ENCODE assay signal across 2 cellular contexts in genomic region chr5:127810014-127810413, GRCh38.
TF ChIP-seq lines count a peak whose summit lies in the region.

No MANE protein-coding gene starts in this region.

TF ChIP-seq in GM23338, 12 proteins besides CTCF, POLR2A, EP300 and RAD21 (continued from another document):
- TF ChIP-seq ZNF331 (CRISPR knock-in tag; IDR thresholded peaks at IDR 0.05; ENCODE audit: low read depth), result no peak
- TF ChIP-seq, protein P1, sequence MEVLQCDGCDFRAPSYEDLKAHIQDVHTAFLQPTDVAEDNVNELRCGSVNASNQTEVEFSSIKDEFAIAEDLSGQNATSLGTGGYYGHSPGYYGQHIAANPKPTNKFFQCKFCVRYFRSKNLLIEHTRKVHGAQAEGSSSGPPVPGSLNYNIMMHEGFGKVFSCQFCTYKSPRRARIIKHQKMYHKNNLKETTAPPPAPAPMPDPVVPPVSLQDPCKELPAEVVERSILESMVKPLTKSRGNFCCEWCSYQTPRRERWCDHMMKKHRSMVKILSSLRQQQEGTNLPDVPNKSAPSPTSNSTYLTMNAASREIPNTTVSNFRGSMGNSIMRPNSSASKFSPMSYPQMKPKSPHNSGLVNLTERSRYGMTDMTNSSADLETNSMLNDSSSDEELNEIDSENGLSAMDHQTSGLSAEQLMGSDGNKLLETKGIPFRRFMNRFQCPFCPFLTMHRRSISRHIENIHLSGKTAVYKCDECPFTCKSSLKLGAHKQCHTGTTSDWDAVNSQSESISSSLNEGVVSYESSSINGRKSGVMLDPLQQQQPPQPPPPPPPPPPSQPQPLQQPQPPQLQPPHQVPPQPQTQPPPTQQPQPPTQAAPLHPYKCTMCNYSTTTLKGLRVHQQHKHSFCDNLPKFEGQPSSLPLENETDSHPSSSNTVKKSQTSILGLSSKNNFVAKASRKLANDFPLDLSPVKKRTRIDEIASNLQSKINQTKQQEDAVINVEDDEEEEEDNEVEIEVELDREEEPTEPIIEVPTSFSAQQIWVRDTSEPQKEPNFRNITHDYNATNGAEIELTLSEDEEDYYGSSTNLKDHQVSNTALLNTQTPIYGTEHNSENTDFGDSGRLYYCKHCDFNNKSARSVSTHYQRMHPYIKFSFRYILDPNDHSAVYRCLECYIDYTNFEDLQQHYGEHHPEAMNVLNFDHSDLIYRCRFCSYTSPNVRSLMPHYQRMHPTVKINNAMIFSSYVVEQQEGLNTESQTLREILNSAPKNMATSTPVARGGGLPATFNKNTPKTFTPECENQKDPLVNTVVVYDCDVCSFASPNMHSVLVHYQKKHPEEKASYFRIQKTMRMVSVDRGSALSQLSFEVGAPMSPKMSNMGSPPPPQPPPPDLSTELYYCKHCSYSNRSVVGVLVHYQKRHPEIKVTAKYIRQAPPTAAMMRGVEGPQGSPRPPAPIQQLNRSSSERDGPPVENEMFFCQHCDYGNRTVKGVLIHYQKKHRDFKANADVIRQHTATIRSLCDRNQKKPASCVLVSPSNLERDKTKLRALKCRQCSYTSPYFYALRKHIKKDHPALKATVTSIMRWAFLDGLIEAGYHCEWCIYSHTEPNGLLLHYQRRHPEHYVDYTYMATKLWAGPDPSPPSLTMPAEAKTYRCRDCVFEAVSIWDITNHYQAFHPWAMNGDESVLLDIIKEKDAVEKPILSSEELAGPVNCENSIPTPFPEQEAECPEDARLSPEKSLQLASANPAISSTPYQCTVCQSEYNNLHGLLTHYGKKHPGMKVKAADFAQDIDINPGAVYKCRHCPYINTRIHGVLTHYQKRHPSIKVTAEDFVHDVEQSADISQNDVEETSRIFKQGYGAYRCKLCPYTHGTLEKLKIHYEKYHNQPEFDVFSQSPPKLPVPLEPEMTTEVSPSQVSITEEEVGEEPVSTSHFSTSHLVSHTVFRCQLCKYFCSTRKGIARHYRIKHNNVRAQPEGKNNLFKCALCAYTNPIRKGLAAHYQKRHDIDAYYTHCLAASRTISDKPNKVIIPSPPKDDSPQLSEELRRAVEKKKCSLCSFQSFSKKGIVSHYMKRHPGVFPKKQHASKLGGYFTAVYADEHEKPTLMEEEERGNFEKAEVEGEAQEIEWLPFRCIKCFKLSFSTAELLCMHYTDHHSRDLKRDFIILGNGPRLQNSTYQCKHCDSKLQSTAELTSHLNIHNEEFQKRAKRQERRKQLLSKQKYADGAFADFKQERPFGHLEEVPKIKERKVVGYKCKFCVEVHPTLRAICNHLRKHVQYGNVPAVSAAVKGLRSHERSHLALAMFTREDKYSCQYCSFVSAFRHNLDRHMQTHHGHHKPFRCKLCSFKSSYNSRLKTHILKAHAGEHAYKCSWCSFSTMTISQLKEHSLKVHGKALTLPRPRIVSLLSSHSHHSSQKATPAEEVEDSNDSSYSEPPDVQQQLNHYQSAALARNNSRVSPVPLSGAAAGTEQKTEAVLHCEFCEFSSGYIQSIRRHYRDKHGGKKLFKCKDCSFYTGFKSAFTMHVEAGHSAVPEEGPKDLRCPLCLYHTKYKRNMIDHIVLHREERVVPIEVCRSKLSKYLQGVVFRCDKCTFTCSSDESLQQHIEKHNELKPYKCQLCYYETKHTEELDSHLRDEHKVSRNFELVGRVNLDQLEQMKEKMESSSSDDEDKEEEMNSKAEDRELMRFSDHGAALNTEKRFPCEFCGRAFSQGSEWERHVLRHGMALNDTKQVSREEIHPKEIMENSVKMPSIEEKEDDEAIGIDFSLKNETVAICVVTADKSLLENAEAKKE (CRISPR knock-in tag; IDR thresholded peaks at IDR 0.05), result no peak
- TF ChIP-seq CREB1 (CRISPR knock-in tag; IDR thresholded peaks at IDR 0.05; ENCODE audit: low read depth), result no peak
- TF ChIP-seq ZNF114 (CRISPR knock-in tag; IDR thresholded peaks at IDR 0.05), result no peak

TF ChIP-seq in WTC11, 78 proteins besides CTCF, POLR2A, EP300 and RAD21 (continued from another document):
- TF ChIP-seq AR (CRISPR knock-in tag; IDR thresholded peaks at IDR 0.05) (no peak), ATF1 (CRISPR knock-in tag; IDR thresholded peaks at IDR 0.05) (no peak), E2F1 (CRISPR knock-in tag; IDR thresholded peaks at IDR 0.05) (no peak)
- TF ChIP-seq, protein P2, sequence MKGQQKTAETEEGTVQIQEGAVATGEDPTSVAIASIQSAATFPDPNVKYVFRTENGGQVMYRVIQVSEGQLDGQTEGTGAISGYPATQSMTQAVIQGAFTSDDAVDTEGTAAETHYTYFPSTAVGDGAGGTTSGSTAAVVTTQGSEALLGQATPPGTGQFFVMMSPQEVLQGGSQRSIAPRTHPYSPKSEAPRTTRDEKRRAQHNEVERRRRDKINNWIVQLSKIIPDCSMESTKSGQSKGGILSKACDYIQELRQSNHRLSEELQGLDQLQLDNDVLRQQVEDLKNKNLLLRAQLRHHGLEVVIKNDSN (CRISPR knock-in tag; IDR thresholded peaks at IDR 0.05), result no peak
